ENCODE assay signal across 35 cellular contexts in the genomic region with DNA sequence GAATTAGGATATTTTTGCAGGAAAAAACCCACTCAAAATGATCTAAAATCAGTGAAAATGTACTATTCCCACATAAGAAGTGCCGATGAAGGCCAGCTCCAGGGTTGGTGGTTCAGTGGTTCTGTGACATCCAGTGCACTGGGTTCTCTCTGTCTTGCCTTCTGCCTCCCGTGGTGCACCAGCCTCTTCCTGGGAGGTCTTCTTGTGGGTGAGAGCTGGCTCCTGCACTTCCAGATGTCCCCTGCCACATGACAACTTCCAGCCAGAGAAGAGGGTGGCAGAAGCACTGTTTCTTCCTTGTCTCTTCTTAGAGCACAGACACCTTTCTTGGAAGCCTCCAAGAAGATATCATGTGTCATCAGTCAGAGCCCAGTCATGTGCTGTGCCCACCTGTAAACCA.
"Had no signal": no experiment of that assay in that cellular context is flagged by ENCODE, and none has a peak within 500 bp of the region (broad histone marks: within the 10 kb centered on the region; RNA-seq: fewer than 3 reads in every experiment).

No MANE protein-coding gene starts in this region.

- H3K27ac Mint-ChIP-seq: activated CD4-positive, alpha-beta memory T cell treated with anti-CD3 and anti-CD28 coated beads, Interleukin-2, amount 10 ng/mL, durations not matched to agents 7 days and 5 days; activated CD4-positive, alpha-beta T cell treated with anti-CD3 and anti-CD28 coated beads for 36 hours; activated CD4-positive, alpha-beta T cell treated with anti-CD3 and anti-CD28 coated beads, Interleukin-2, amount 10 ng/mL, durations not matched to agents 7 days and 5 days; activated CD8-positive, alpha-beta memory T cell treated with anti-CD3 and anti-CD28 coated beads, Interleukin-2, amount 10 ng/mL, durations not matched to agents 7 days and 5 days; activated CD8-positive, alpha-beta T cell treated with anti-CD3 and anti-CD28 coated beads, Interleukin-2, amount 10 ng/mL, durations not matched to agents 7 days and 5 days; activated naive CD4-positive, alpha-beta T cell treated with anti-CD3 and anti-CD28 coated beads, Interleukin-2, amount 10 ng/mL, durations not matched to agents 7 days and 5 days; activated naive CD4-positive, alpha-beta T cell treated with anti-CD3 and anti-CD28 coated beads, Interleukin-2, amount 50 U/mL, for 24 hours; activated naive CD8-positive, alpha-beta T cell; activated naive CD8-positive, alpha-beta T cell treated with anti-CD3 and anti-CD28 coated beads, Interleukin-2, amount 10 ng/mL, durations not matched to agents 7 days and 5 days; activated naive CD8-positive, alpha-beta T cell treated with anti-CD3 and anti-CD28 coated beads, Interleukin-2, amount 50 U/mL, for 24 hours; activated T-cell treated with anti-CD3 and anti-CD28 coated beads, Interleukin-2, amount 50 U/mL, for 24 hours; activated T-helper 2 cell treated with anti-CD3 and anti-CD28 coated beads, Interferon-gamma antibody, Interleukin-2, Interleukin-4, amounts not matched to agents 10 μg/mL and 5 μg/mL and 100 μg/mL, durations not matched to agents 14 hours and 24 hours and 36 hours; brain; T-cell; T-helper 17 cell had no signal

- H3K4me3 ChIP-seq: ascending aorta, cardiac muscle cell had no signal

- H3K9me3 Mint-ChIP-seq: activated CD4-positive, alpha-beta memory T cell treated with anti-CD3 and anti-CD28 coated beads, Interleukin-2, amount 10 ng/mL, durations not matched to agents 7 days and 5 days; activated CD4-positive, alpha-beta T cell treated with anti-CD3 and anti-CD28 coated beads, Interleukin-2, amount 10 ng/mL, durations not matched to agents 7 days and 5 days; activated naive CD4-positive, alpha-beta T cell treated with anti-CD3 and anti-CD28 coated beads, Interleukin-2, amount 10 ng/mL, durations not matched to agents 7 days and 5 days; activated naive CD4-positive, alpha-beta T cell treated with anti-CD3 and anti-CD28 coated beads, Interleukin-2, amount 50 U/mL, for 24 hours; activated naive CD8-positive, alpha-beta T cell treated with anti-CD3 and anti-CD28 coated beads, Interleukin-2, amount 10 ng/mL, durations not matched to agents 7 days and 5 days; activated naive CD8-positive, alpha-beta T cell treated with anti-CD3 and anti-CD28 coated beads, Interleukin-2, amount 50 U/mL, for 24 hours; activated T-cell treated with anti-CD3 and anti-CD28 coated beads, Interleukin-2, amount 50 U/mL, for 24 hours; activated T-helper 2 cell treated with anti-CD3 and anti-CD28 coated beads, Interferon-gamma antibody, Interleukin-2, Interleukin-4, amounts not matched to agents 10 μg/mL and 5 μg/mL and 100 μg/mL, durations not matched to agents 14 hours and 24 hours and 36 hours; brain; central memory CD8-positive, alpha-beta T cell; T-cell; WTC11 had no signal

- H3K27ac ChIP-seq: ascending aorta, cardiac muscle cell, WERI-Rb-1 had no signal

- H3K4me1 Mint-ChIP-seq: activated CD4-positive, alpha-beta memory T cell treated with anti-CD3 and anti-CD28 coated beads, Interleukin-2, amount 10 ng/mL, durations not matched to agents 7 days and 5 days; activated CD4-positive, alpha-beta T cell treated with anti-CD3 and anti-CD28 coated beads for 36 hours; activated CD4-positive, alpha-beta T cell treated with anti-CD3 and anti-CD28 coated beads, Interleukin-2, amount 10 ng/mL, durations not matched to agents 7 days and 5 days; activated CD8-positive, alpha-beta memory T cell treated with anti-CD3 and anti-CD28 coated beads, Interleukin-2, amount 10 ng/mL, durations not matched to agents 7 days and 5 days; activated naive CD4-positive, alpha-beta T cell treated with anti-CD3 and anti-CD28 coated beads, Interleukin-2, amount 10 ng/mL, durations not matched to agents 7 days and 5 days; activated naive CD4-positive, alpha-beta T cell treated with anti-CD3 and anti-CD28 coated beads, Interleukin-2, amount 50 U/mL, for 24 hours; activated naive CD8-positive, alpha-beta T cell treated with anti-CD3 and anti-CD28 coated beads, Interleukin-2, amount 10 ng/mL, durations not matched to agents 7 days and 5 days; activated naive CD8-positive, alpha-beta T cell treated with anti-CD3 and anti-CD28 coated beads, Interleukin-2, amount 50 U/mL, for 24 hours; central memory CD8-positive, alpha-beta T cell; T-cell; WTC11 had no signal

- H3K4me1 ChIP-seq: ascending aorta had no signal

- H3K9me3 ChIP-seq: ascending aorta had no signal

- H3K36me3 Mint-ChIP-seq: activated CD8-positive, alpha-beta memory T cell treated with anti-CD3 and anti-CD28 coated beads, Interleukin-2, amount 10 ng/mL, durations not matched to agents 7 days and 5 days; activated naive CD4-positive, alpha-beta T cell treated with anti-CD3 and anti-CD28 coated beads, Interleukin-2, amount 10 ng/mL, durations not matched to agents 7 days and 5 days; activated naive CD8-positive, alpha-beta T cell treated with anti-CD3 and anti-CD28 coated beads, Interleukin-2, amount 10 ng/mL, durations not matched to agents 7 days and 5 days had no signal

- H3K36me3 ChIP-seq: cardiac muscle cell, WERI-Rb-1 had no signal

- ATAC-seq: activated CD4-positive, alpha-beta T cell treated with anti-CD3 and anti-CD28 coated beads for 36 hours; activated CD4-positive, CD25-positive, alpha-beta regulatory T cell treated with anti-CD3 and anti-CD28 coated beads, Interleukin-2, amount 50 U/mL, for 24 hours; activated CD8-positive, alpha-beta memory T cell treated with anti-CD3 and anti-CD28 coated beads, Interleukin-2, amount 10 ng/mL, durations not matched to agents 7 days and 5 days; activated CD8-positive, alpha-beta T cell treated with anti-CD3 and anti-CD28 coated beads, Interleukin-2, amount 10 ng/mL, durations not matched to agents 7 days and 5 days; activated naive CD8-positive, alpha-beta T cell treated with anti-CD3 and anti-CD28 coated beads, Interleukin-2, amount 50 U/mL, for 24 hours; T-cell; T-helper 17 cell; WTC11 had no signal

- H3K4me3 Mint-ChIP-seq: activated CD4-positive, alpha-beta memory T cell treated with anti-CD3 and anti-CD28 coated beads, Interleukin-2, amount 10 ng/mL, durations not matched to agents 7 days and 5 days; activated CD4-positive, alpha-beta T cell treated with anti-CD3 and anti-CD28 coated beads for 36 hours; activated CD4-positive, alpha-beta T cell treated with anti-CD3 and anti-CD28 coated beads, Interleukin-2, amount 10 ng/mL, durations not matched to agents 7 days and 5 days; activated CD8-positive, alpha-beta memory T cell treated with anti-CD3 and anti-CD28 coated beads, Interleukin-2, amount 10 ng/mL, durations not matched to agents 7 days and 5 days; activated CD8-positive, alpha-beta T cell treated with anti-CD3 and anti-CD28 coated beads, Interleukin-2, amount 10 ng/mL, durations not matched to agents 7 days and 5 days; activated naive CD4-positive, alpha-beta T cell treated with anti-CD3 and anti-CD28 coated beads, Interleukin-2, amount 10 ng/mL, durations not matched to agents 7 days and 5 days; activated naive CD4-positive, alpha-beta T cell treated with anti-CD3 and anti-CD28 coated beads, Interleukin-2, amount 50 U/mL, for 24 hours; activated naive CD8-positive, alpha-beta T cell; activated naive CD8-positive, alpha-beta T cell treated with anti-CD3 and anti-CD28 coated beads, Interleukin-2, amount 10 ng/mL, durations not matched to agents 7 days and 5 days; activated naive CD8-positive, alpha-beta T cell treated with anti-CD3 and anti-CD28 coated beads, Interleukin-2, amount 50 U/mL, for 24 hours; activated T-cell treated with anti-CD3 and anti-CD28 coated beads, Interleukin-2, amount 50 U/mL, for 24 hours; brain; central memory CD8-positive, alpha-beta T cell; T-cell; WTC11 had no signal

- DNase-seq: activated CD4-positive, alpha-beta memory T cell treated with anti-CD3 and anti-CD28 coated beads, Interleukin-2, amount 10 ng/mL, durations not matched to agents 7 days and 5 days; activated CD4-positive, alpha-beta T cell treated with anti-CD3 and anti-CD28 coated beads for 1 hour; activated CD4-positive, alpha-beta T cell treated with anti-CD3 and anti-CD28 coated beads for 36 hours; activated CD4-positive, alpha-beta T cell treated with anti-CD3 and anti-CD28 coated beads for 48 hours; activated CD4-positive, alpha-beta T cell treated with anti-CD3 and anti-CD28 coated beads, Interleukin-2, amount 10 ng/mL, durations not matched to agents 7 days and 5 days; activated CD4-positive, alpha-beta T cell treated with anti-CD3 and anti-CD28 coated beads, Interleukin-2, amount 50 U/mL, for 48 hours; activated CD4-positive, CD25-positive, alpha-beta regulatory T cell; activated CD8-positive, alpha-beta memory T cell treated with anti-CD3 and anti-CD28 coated beads for 24 hours; activated CD8-positive, alpha-beta memory T cell treated with anti-CD3 and anti-CD28 coated beads, Interleukin-2, amount 10 ng/mL, durations not matched to agents 7 days and 5 days; activated CD8-positive, alpha-beta memory T cell treated with anti-CD3 and anti-CD28 coated beads, Interleukin-2, amount 50 U/mL, for 48 hours; activated CD8-positive, alpha-beta T cell treated with anti-CD3 and anti-CD28 coated beads, Interleukin-2, amount 10 ng/mL, durations not matched to agents 7 days and 5 days; activated effector memory CD4-positive, alpha-beta T cell treated with Interleukin-2 at 50 U/mL for 16 hours; activated gamma-delta T cell; activated naive CD4-positive, alpha-beta T cell treated with anti-CD3 and anti-CD28 coated beads, Interleukin-2, amount 10 ng/mL, durations not matched to agents 7 days and 5 days; activated naive CD4-positive, alpha-beta T cell treated with Interleukin-2 at 50 U/mL for 16 hours; activated naive CD8-positive, alpha-beta T cell treated with anti-CD3 and anti-CD28 coated beads, Interleukin-2, amount 10 ng/mL, durations not matched to agents 7 days and 5 days; activated naive CD8-positive, alpha-beta T cell treated with anti-CD3 and anti-CD28 coated beads, Interleukin-2, amount 50 U/mL, for 24 hours; activated T-cell treated with anti-CD3 and anti-CD28 coated beads, Interleukin-2, amount 50 U/mL, for 24 hours; activated T-cell treated with anti-CD3 and anti-CD28 coated beads, Interleukin-2, amount 50 U/mL, for 48 hours; amygdala; anterior cingulate cortex; caudate nucleus; cerebellar nuclear complex; T-cell; T-helper 17 cell; WERI-Rb-1 had no signal
